In genomic region chr16:15970202-15970601, GRCh38 we compare ENCODE assay signal across 12 cellular contexts. TPM values are rescaled to one million over a fixed set of nuclear protein-coding genes. Genes with fewer than 3 reads are reported as not detected.
A peak's percentile ranks its signal among the peaks of the same experiment; 100 is the strongest.
DNase-seq lines count a peak whose midpoint lies in the region; ATAC-seq lines count a peak whose summit lies in the region.
"Had no signal": no experiment of that assay in that cellular context is flagged by ENCODE, and none has a peak within 500 bp of the region (broad histone marks: within the 10 kb centered on the region; RNA-seq: fewer than 3 reads in every experiment).

No MANE protein-coding gene starts in this region.

- peaks cover 19 to 35% of the 10 kb centered on the region in 2 donors for H3K4me1 Mint-ChIP-seq in effector memory CD8-positive, alpha-beta T cell (ENCODE audit: low read depth in 2 of 2)
- H3K4me1 Mint-ChIP-seq in natural killer cell treated with Interleukin-12 subunit alpha and Interleukin-12 subunit beta and Interleukin-15 and Interleukin-18, amount 100 ng/mL, for 72 hours (ENCODE audit: low read depth in 2 of 2) = peaks cover 9 to 18% of the 10 kb centered on the region in 2 donors

- peaks cover 4% of the 10 kb centered on the region for H3K36me3 ChIP-seq in H7 (replicated peaks; ENCODE audit: control insufficient read depth, insufficient read depth, low read length)
- H3K36me3 ChIP-seq: prostate gland had no signal

- peak; percentile 50 for ATAC-seq in effector memory CD8-positive, alpha-beta T cell (replicated peaks)
- ATAC-seq in natural killer cell treated with Interleukin-12 subunit alpha and Interleukin-12 subunit beta and Interleukin-15 and Interleukin-18, amount 100 ng/mL, for 72 hours = peak; percentile 53 to 56
- no peak for ATAC-seq in HG02642 (IDR thresholded peaks at IDR 0.05; ENCODE audit: poor library complexity, unreplicated experiment)

- H3K9me3 Mint-ChIP-seq in effector memory CD8-positive, alpha-beta T cell = peaks cover 3 to 5% of the 10 kb centered on the region in 2 donors
- peaks cover 5% of the 10 kb centered on the region for H3K9me3 Mint-ChIP-seq in natural killer cell treated with Interleukin-12 subunit alpha and Interleukin-12 subunit beta and Interleukin-15 and Interleukin-18, amount 100 ng/mL, for 72 hours

- H3K4me3 Mint-ChIP-seq in effector memory CD8-positive, alpha-beta T cell = no peak overlapping the region
- no peak overlapping the region for H3K4me3 Mint-ChIP-seq in natural killer cell treated with Interleukin-12 subunit alpha and Interleukin-12 subunit beta and Interleukin-15 and Interleukin-18, amount 100 ng/mL, for 72 hours

- no peak overlapping the region for H3K4me3 ChIP-seq in H7 (ENCODE audit: insufficient read depth, low read depth, low read length)
- H3K4me3 ChIP-seq: dorsolateral prefrontal cortex, prostate gland, stomach had no signal

- no peaks in the 10 kb centered on the region for H3K27me3 Mint-ChIP-seq in effector memory CD8-positive, alpha-beta T cell
- H3K27me3 Mint-ChIP-seq in natural killer cell treated with Interleukin-12 subunit alpha and Interleukin-12 subunit beta and Interleukin-15 and Interleukin-18, amount 100 ng/mL, for 72 hours = no peaks in the 10 kb centered on the region

- peak; percentile 71 for DNase-seq in H7
- peak; percentile 66 for DNase-seq in NAMALWA (ENCODE audit: low spot score)
- DNase-seq in effector memory CD8-positive, alpha-beta T cell = no peak
- no peak for DNase-seq in natural killer cell treated with Interleukin-12 subunit alpha and Interleukin-12 subunit beta and Interleukin-15 and Interleukin-18, amount 100 ng/mL, for 72 hours (ENCODE audit: low spot score)
- DNase-seq in medulla oblongata (ENCODE audit: extremely low spot score) = no peak
- no peak for DNase-seq in NCI-H2029 (lab: John Stamatoyannopoulos, UW)
- DNase-seq: dorsolateral prefrontal cortex; mammary epithelial cell; stimulated activated CD4-positive, alpha-beta T cell treated with anti-CD3 and anti-CD28 coated beads, Interleukin-4, amount 100 ng/mL, for 24 hours; stomach had no signal

- no peak overlapping the region for H3K27ac Mint-ChIP-seq in effector memory CD8-positive, alpha-beta T cell
- H3K27ac Mint-ChIP-seq in natural killer cell treated with Interleukin-12 subunit alpha and Interleukin-12 subunit beta and Interleukin-15 and Interleukin-18, amount 100 ng/mL, for 72 hours = no peak overlapping the region

- no peaks in the 10 kb centered on the region for H3K27me3 ChIP-seq in H7 (ENCODE audit: control insufficient read depth, insufficient read depth, low read length)
- H3K27me3 ChIP-seq: dorsolateral prefrontal cortex, stomach had no signal

- peaks cover 20% of the 10 kb centered on the region for H3K36me3 Mint-ChIP-seq in effector memory CD8-positive, alpha-beta T cell (ENCODE audit: insufficient read depth)
- peaks cover 22% of the 10 kb centered on the region for H3K36me3 Mint-ChIP-seq in natural killer cell treated with Interleukin-12 subunit alpha and Interleukin-12 subunit beta and Interleukin-15 and Interleukin-18, amount 100 ng/mL, for 72 hours

RNA-seq across cellular contexts. Expression of gene ABCC1, which starts 20.8 kb away (rescaled TPM):
- total RNA-seq in H7 (2014; rRNA removed; shearing (Covaris generic)) = 22.0 and 29.5 TPM in 2 replicates
- 100 to 1,000 TPM in 1 of 2 donors, 10 to 100 TPM in 1; 43.1 to 106 TPM for total RNA-seq in natural killer cell treated with Interleukin-12 subunit alpha and Interleukin-12 subunit beta and Interleukin-15 and Interleukin-18, amount 100 ng/mL, for 72 hours

Comparison
In these comparisons a context has a peak if more than half of its experiments do, and no peak if none do; other contexts are left out.
1. DNase-seq: peak in H7 (single experiment) and NAMALWA (single experiment); none in effector memory CD8-positive, alpha-beta T cell (0 of 3), natural killer cell treated with Interleukin-12 subunit alpha and Interleukin-12 subunit beta and Interleukin-15 and Interleukin-18, amount 100 ng/mL, for 72 hours (single experiment), medulla oblongata (single experiment) and NCI-H2029 (single experiment).